30 cellular contexts compared by ENCODE assay signal in genomic region chr6:149563928-149564325, GRCh38. TPM values are rescaled to one million over a fixed set of nuclear protein-coding genes. Genes with fewer than 3 reads are reported as not detected.
DNase-seq lines count a peak whose midpoint lies in the region; TF ChIP-seq lines count a peak whose summit lies in the region.
"Had no signal": no experiment of that assay in that cellular context is flagged by ENCODE, and none has a peak within 500 bp of the region (broad histone marks: within the 10 kb centered on the region; RNA-seq: fewer than 3 reads in every experiment).

No MANE protein-coding gene starts in this region.

- H2AFZ ChIP-seq in ACC112 (ENCODE audit: low read length, unreplicated experiment) (no peak overlapping the region), PC-9 (no peak overlapping the region)
- H2AFZ ChIP-seq: hepatocyte had no signal

- POLR2A ChIA-PET in HEK293T (lab: Yijun Ruan, JAX) = interaction anchor here (1.4 to 1.9 kb wide), 2 partner anchors 18 to 154 kb away, joined by 5 to 8 read pairs; partner anchors contain the start of genes LATS1 and PPIL4
- POLR2A ChIA-PET in PC-9 (lab: Charles Lee; ENCODE audit: unreplicated experiment) = no interaction called here

- BruUV-seq in PC-9 (replicated peaks; lab: Mats Ljungman, UMichigan) = no TSS peak

- no peak overlapping the region for H3K4me3 Mint-ChIP-seq in endodermal cell
- H3K4me3 Mint-ChIP-seq: activated CD8-positive, alpha-beta memory T cell treated with anti-CD3 and anti-CD28 coated beads, Interleukin-2, amount 10 ng/mL, durations not matched to agents 7 days and 5 days; GM23338; stimulated activated naive B cell treated with anti-CD40 and anti-IgM and Interleukin-4, amounts not matched to agents 10 μg/mL and 1 μg/mL and 100 μg/mL, for 72 hours had no signal

- 87 to 89% methylated on average over 3 of the region's 3 CpGs for WGBS in endodermal cell (ENCODE audit: insufficient coverage in 1 of 2, insufficient read length in 1 of 2), 2 experiments

- peaks cover 12% of the 10 kb centered on the region for H3K4me1 ChIP-seq in ACC112 (ENCODE audit: control insufficient read depth, insufficient read depth, low read length, unreplicated experiment)
- peaks cover 30% of the 10 kb centered on the region for H3K4me1 ChIP-seq in PC-9 (replicated peaks; ENCODE audit: insufficient read depth)
- H3K4me1 ChIP-seq in endodermal cell (ENCODE audit: control insufficient read depth, insufficient read depth, low read length) = peaks cover 4% of the 10 kb centered on the region

- H3K79me2 ChIP-seq in ACC112 (ENCODE audit: control insufficient read depth, insufficient read depth, low read length, unreplicated experiment) (peaks cover 21% of the 10 kb centered on the region), PC-9 (ENCODE audit: low read depth) (peaks cover 21% of the 10 kb centered on the region)

- H3K27me3 ChIP-seq in ACC112 (ENCODE audit: insufficient read depth, low read length) = no peaks in the 10 kb centered on the region
- no peaks in the 10 kb centered on the region for H3K27me3 ChIP-seq in PC-9 (ENCODE audit: insufficient read depth, low read depth)
- H3K27me3 ChIP-seq in endodermal cell (ENCODE audit: control insufficient read depth, insufficient read depth, low read length, poor library complexity, severe bottlenecking) = peaks cover 39% of the 10 kb centered on the region
- H3K27me3 ChIP-seq: brain microvascular endothelial cell, esophagus muscularis mucosa, gastroesophageal sphincter, MG63, sigmoid colon had no signal

- H3K4me2 ChIP-seq in PC-9 = peak overlapping the region; percentile 92
- H3K4me2 ChIP-seq: hepatocyte had no signal

- H3K9me3 ChIP-seq in PC-9 (ENCODE audit: insufficient read depth, low read depth) (no peaks in the 10 kb centered on the region), endodermal cell (ENCODE audit: control insufficient read depth, low read length) (no peaks in the 10 kb centered on the region)
- H3K9me3 ChIP-seq: esophagus muscularis mucosa, gastroesophageal sphincter, MG63, sigmoid colon had no signal

- H3K9ac ChIP-seq in endodermal cell (ENCODE audit: extremely low read depth, low read length, poor library complexity, severe bottlenecking) = no peak overlapping the region

- H3K9me2 ChIP-seq in PC-9 (ENCODE audit: insufficient read depth) = no peaks in the 10 kb centered on the region

- TF ChIP-seq CTCF in PC-9 (conservative IDR thresholded peaks at IDR 0.05) (no peak), fibroblast of villous mesenchyme (IDR thresholded peaks at IDR 0.05; ENCODE audit: insufficient read depth, low read depth, low read length) (no peak), endodermal cell (conservative IDR thresholded peaks at IDR 0.05) (no peak)

- H3K27ac ChIP-seq in ACC112 (ENCODE audit: low read depth, low read length) (peak overlapping the region; percentile 37; the same call in 1 of the 2 replicates), PC-9 (peak overlapping the region; percentile 72), endodermal cell (ENCODE audit: low read depth, low read length) (no peak overlapping the region)
- H3K27ac ChIP-seq: brain microvascular endothelial cell, esophagus muscularis mucosa, hepatocyte, sigmoid colon, WERI-Rb-1 had no signal

- H3K36me3 Mint-ChIP-seq in endodermal cell (ENCODE audit: low read depth) = no peaks in the 10 kb centered on the region
- H3K36me3 Mint-ChIP-seq: activated CD8-positive, alpha-beta memory T cell treated with anti-CD3 and anti-CD28 coated beads, Interleukin-2, amount 10 ng/mL, durations not matched to agents 7 days and 5 days; memory B cell; stimulated activated naive B cell treated with anti-CD40 and anti-IgM and Interleukin-4, amounts not matched to agents 10 μg/mL and 1 μg/mL and 100 μg/mL, for 72 hours had no signal

- CTCF ChIA-PET in HEK293T (lab: Yijun Ruan, JAX) = interaction anchor here (1.2 kb wide), 1 partner anchor 16 kb away, joined by 5 read pairs; no protein-coding TSS in a partner anchor
- CTCF ChIA-PET in PC-9 (lab: Charles Lee) = no interaction called here

- H3F3A ChIP-seq in PC-9 (ENCODE audit: insufficient read depth, low read depth) = peaks cover 40% of the 10 kb centered on the region

- no peak for DNase-seq in HEK293T (ENCODE audit: extremely low spot score)
- DNase-seq in PC-9 = no peak
- peak; percentile 6 for DNase-seq in fibroblast of villous mesenchyme (ENCODE audit: low read depth)
- no peak for DNase-seq in endodermal cell
- DNase-seq in NCI-H2081 (lab: John Stamatoyannopoulos, UW) = no peak
- no peak for DNase-seq in NCI-H524 treated with DMSO at 0.1 percent for 48 hours (lab: John Stamatoyannopoulos, UW)
- no peak for DNase-seq in SIG-M5 treated with dmso at 0.1 percent for 504 hours (lab: John Stamatoyannopoulos, UW; ENCODE audit: unreplicated experiment)
- DNase-seq: activated CD8-positive, alpha-beta memory T cell treated with anti-CD3 and anti-CD28 coated beads, Interleukin-2, amount 10 ng/mL, durations not matched to agents 7 days and 5 days; activated naive CD4-positive, alpha-beta T cell; activated T-cell treated with anti-CD3 and anti-CD28 coated beads, Interleukin-2, amount 50 U/mL, for 48 hours; C1 segment of cervical spinal cord; effector CD4-positive, alpha-beta T cell; left colon; MG63; NCI-H1105 treated with DMSO at 0.1 percent for 48 hours; NCI-H1930; NCI-H748 treated with DMSO at 0.1 percent for 48 hours; OCI-M1; sigmoid colon; stimulated activated CD4-positive, alpha-beta T cell treated with anti-CD3 and anti-CD28 coated beads, Interleukin-15, amount 100 ng/mL, for 24 hours; stimulated activated naive B cell treated with anti-CD40 and anti-IgM and Interleukin-4, amounts not matched to agents 10 μg/mL and 1 μg/mL and 100 μg/mL, for 72 hours; T1000; WERI-Rb-1 had no signal

- no peak overlapping the region for H3K27ac Mint-ChIP-seq in endodermal cell
- H3K27ac Mint-ChIP-seq: activated CD8-positive, alpha-beta memory T cell treated with anti-CD3 and anti-CD28 coated beads, Interleukin-2, amount 10 ng/mL, durations not matched to agents 7 days and 5 days; GM23338; memory B cell; stimulated activated naive B cell treated with anti-CD40 and anti-IgM and Interleukin-4, amounts not matched to agents 10 μg/mL and 1 μg/mL and 100 μg/mL, for 72 hours had no signal

- intact Hi-C loops in PC-9 (cut with micrococcal nuclease; ENCODE audit: unreplicated experiment) = loop anchor here (10.0 kb wide), 1 partner anchor 301 kb away; the partner anchor contains the start of gene LRP11

- H3K36me3 ChIP-seq in ACC112 (ENCODE audit: insufficient read depth, low read length) (no peaks in the 10 kb centered on the region), PC-9 (ENCODE audit: low read depth) (no peaks in the 10 kb centered on the region), endodermal cell (ENCODE audit: control insufficient read depth, insufficient read depth, low read length) (no peaks in the 10 kb centered on the region)
- H3K36me3 ChIP-seq: brain microvascular endothelial cell, esophagus muscularis mucosa, gastroesophageal sphincter, MG63, sigmoid colon had no signal

- peaks cover 8% of the 10 kb centered on the region for H3K4me1 Mint-ChIP-seq in endodermal cell

- no peaks in the 10 kb centered on the region for H3K9me3 Mint-ChIP-seq in endodermal cell
- H3K9me3 Mint-ChIP-seq: GM23338; memory B cell; stimulated activated naive B cell treated with anti-CD40 and anti-IgM and Interleukin-4, amounts not matched to agents 10 μg/mL and 1 μg/mL and 100 μg/mL, for 72 hours had no signal

- H3K4me3 ChIP-seq in ACC112 (ENCODE audit: low read depth, low read length) (no peak overlapping the region), PC-9 (peak overlapping the region; percentile 89; the same call in 1 of the 2 replicates), fibroblast of villous mesenchyme (ENCODE audit: low read depth, low read length) (no peak overlapping the region), endodermal cell (ENCODE audit: low read length) (no peak overlapping the region)
- H3K4me3 ChIP-seq: esophagus muscularis mucosa, gastroesophageal sphincter, hepatocyte, MG63, sigmoid colon had no signal

- peaks cover 29% of the 10 kb centered on the region for H3K27me3 Mint-ChIP-seq in endodermal cell (ENCODE audit: insufficient read depth)
- H3K27me3 Mint-ChIP-seq: memory B cell had no signal

- H4K20me1 ChIP-seq in PC-9 (ENCODE audit: insufficient read depth) = no peaks in the 10 kb centered on the region; the same call in 1 of the 2 replicates

TF ChIP-seq in HEK293T, 16 proteins besides CTCF, POLR2A, EP300 and RAD21:
- TF ChIP-seq ELF4 (IDR thresholded peaks at IDR 0.05) (no peak), PKNOX1 (IDR thresholded peaks at IDR 0.05) (peak; percentile 66), NFRKB (IDR thresholded peaks at IDR 0.05) (no peak)

RNA-seq across cellular contexts. Expression of gene GINM1, which starts 2.2 kb away (rescaled TPM):
- total RNA-seq in PC-9 (2021) (14.5 and 14.7 TPM in 2 replicates), fibroblast of villous mesenchyme (41.9 and 69.1 TPM in 2 replicates), endodermal cell (10 to 100 TPM; 23.0 to 30.5 TPM)
- polyA plus RNA-seq in endodermal cell (2013, experiment 1 of 2) = 36.1 TPM
- polyA plus RNA-seq in endodermal cell (2013, experiment 2 of 2) = 34.7 TPM

RNA-seq across cellular contexts. Expression of gene PPIL4, which starts 18.1 kb away (rescaled TPM):
- total RNA-seq in PC-9 (2021) (9.6 and 13.5 TPM in 2 replicates), fibroblast of villous mesenchyme (24.2 and 40.6 TPM in 2 replicates), endodermal cell (10 to 100 TPM; 35.8 to 41.7 TPM)
- 32.2 TPM for polyA plus RNA-seq in endodermal cell (2013, experiment 1 of 2)
- polyA plus RNA-seq in endodermal cell (2013, experiment 2 of 2) = 33.2 TPM
